In genomic region chrX:66002832-66003680, GRCh38 we compare ENCODE assay signal across 15 cellular contexts. TPM values are rescaled to one million over a fixed set of nuclear protein-coding genes. Genes with fewer than 3 reads are reported as not detected.
DNase-seq lines count a peak whose midpoint lies in the region; ATAC-seq lines count a peak whose summit lies in the region.
"Had no signal": no experiment of that assay in that cellular context is flagged by ENCODE, and none has a peak within 500 bp of the region (broad histone marks: within the 10 kb centered on the region; RNA-seq: fewer than 3 reads in every experiment).

No MANE protein-coding gene starts in this region.

- intact Hi-C loops in Right ventricle myocardium superior (cut with DNase I), result no loop called here

- H3K9me3 Mint-ChIP-seq in naive B cell, result peaks cover 0 to 9% (median 0%) of the 10 kb centered on the region in 7 donors
- H3K9me3 Mint-ChIP-seq: dendritic cell treated with granulocyte-macrophage colony-stimulating factor and Interleukin-4, amounts not matched to agents 40 ng/mL and 50 ng/mL, for 4 days had no signal

- H3K27me3 Mint-ChIP-seq in naive B cell, result no peaks in the 10 kb centered on the region

- no peaks in the 10 kb centered on the region for H3K36me3 Mint-ChIP-seq in naive B cell

- H3K4me1 Mint-ChIP-seq in naive B cell, result peaks cover 60 to 83% (median 74%) of the 10 kb centered on the region in 3 donors

- ATAC-seq in GM18511 (IDR thresholded peaks at IDR 0.05; ENCODE audit: unreplicated experiment), result peak; percentile 52
- peak; percentile 44 for ATAC-seq in GM19468 (IDR thresholded peaks at IDR 0.05; ENCODE audit: extremely low read depth, unreplicated experiment)
- ATAC-seq in HG03135 (IDR thresholded peaks at IDR 0.05; ENCODE audit: unreplicated experiment), result peak; percentile 50
- ATAC-seq in naive B cell (ENCODE audit: low read depth in 2 of 2), result peak; percentile 64 to 65
- ATAC-seq in Right ventricle myocardium superior (ENCODE audit: poor library complexity), result no peak
- ATAC-seq: Panc1, right lobe of liver had no signal

- H3K4me3 Mint-ChIP-seq in naive B cell, result peak overlapping the region; percentile 6 to 82 (median 66)
- H3K4me3 Mint-ChIP-seq: dendritic cell treated with granulocyte-macrophage colony-stimulating factor and Interleukin-4, amounts not matched to agents 40 ng/mL and 50 ng/mL, for 4 days; immature natural killer cell had no signal

- DNase-seq in naive B cell (no peak), globus pallidus (ENCODE audit: low spot score) (no peak), Right ventricle myocardium superior (no peak), NCI-H1105 treated with DMSO at 0.1 percent for 48 hours (lab: John Stamatoyannopoulos, UW) (no peak)
- DNase-seq: amniotic stem cell, immature natural killer cell, right lobe of liver had no signal

- peak overlapping the region; percentile 74 to 93 (median 84) for H3K27ac Mint-ChIP-seq in naive B cell
- H3K27ac Mint-ChIP-seq: dendritic cell treated with granulocyte-macrophage colony-stimulating factor and Interleukin-4, amounts not matched to agents 40 ng/mL and 50 ng/mL, for 4 days had no signal

RNA-seq across cellular contexts. Expression of gene VSIG4, which starts 36.8 kb away (rescaled TPM):
- under 1 TPM in 2 of 6 donors, not detected in 4; 0.21 to 0.40 TPM for polyA plus RNA-seq in naive B cell (ENCODE audit: low read depth in 6 of 6)
- 56.6 TPM for total RNA-seq in Right ventricle myocardium superior
- total RNA-seq: activated CD8-positive, alpha-beta memory T cell treated with anti-CD3 and anti-CD28 coated beads for 36 hours; LHCN-M2; T-helper 2 cell treated with Interferon-gamma antibody and Interleukin-4, amounts not matched to agents 100 ng/mL and 5 ng/mL, for 36 hours had no signal
- polyA plus RNA-seq: immature natural killer cell had no signal
